In the genomic region with DNA sequence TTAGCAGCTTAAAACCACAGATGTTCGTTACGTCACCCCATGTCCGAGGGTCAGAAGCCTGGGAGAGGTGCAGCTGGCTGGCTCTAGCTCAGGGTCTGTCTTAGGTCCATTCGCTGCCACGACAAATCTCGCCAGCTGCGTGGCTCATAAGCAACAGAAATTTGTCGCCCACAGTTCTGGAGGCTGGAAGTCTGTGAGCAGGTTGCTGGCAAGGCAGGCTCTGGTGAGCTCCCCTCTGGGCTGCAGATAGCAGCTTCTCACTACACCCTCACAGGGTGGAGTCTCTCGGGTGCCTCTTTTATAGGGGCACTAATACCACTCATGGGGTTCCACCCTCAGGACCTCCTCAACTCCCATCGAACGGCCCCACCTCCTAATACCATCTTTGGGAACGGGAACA, we compare ENCODE assay signal across 1 cellular context.
TF ChIP-seq lines count a peak whose summit lies in the region.

No MANE protein-coding gene starts in this region.

TF ChIP-seq in IMR-90, 13 proteins besides CTCF, POLR2A, EP300 and RAD21 (continued from another document):
- TF ChIP-seq MXI1 (IDR thresholded peaks at IDR 0.05; ENCODE audit: borderline replicate concordance, low read depth, low read length) (no peak), RCOR1 (IDR thresholded peaks at IDR 0.05; ENCODE audit: insufficient replicate concordance, low read length) (no peak), CHD1 (IDR thresholded peaks at IDR 0.05; ENCODE audit: low read depth, low read length) (no peak), USF2 (IDR thresholded peaks at IDR 0.05; ENCODE audit: low read depth, low read length) (no peak), RFX5 (IDR thresholded peaks at IDR 0.05; ENCODE audit: low read depth, low read length) (no peak), MAFK (IDR thresholded peaks at IDR 0.05; ENCODE audit: low read depth, low read length) (no peak), CEBPB (IDR thresholded peaks at IDR 0.05; ENCODE audit: low read depth, low read length) (no peak), MAZ (IDR thresholded peaks at IDR 0.05; ENCODE audit: borderline replicate concordance, low read depth, low read length) (no peak)
